ENCODE assay signal across 1 cellular context in the genomic region with DNA sequence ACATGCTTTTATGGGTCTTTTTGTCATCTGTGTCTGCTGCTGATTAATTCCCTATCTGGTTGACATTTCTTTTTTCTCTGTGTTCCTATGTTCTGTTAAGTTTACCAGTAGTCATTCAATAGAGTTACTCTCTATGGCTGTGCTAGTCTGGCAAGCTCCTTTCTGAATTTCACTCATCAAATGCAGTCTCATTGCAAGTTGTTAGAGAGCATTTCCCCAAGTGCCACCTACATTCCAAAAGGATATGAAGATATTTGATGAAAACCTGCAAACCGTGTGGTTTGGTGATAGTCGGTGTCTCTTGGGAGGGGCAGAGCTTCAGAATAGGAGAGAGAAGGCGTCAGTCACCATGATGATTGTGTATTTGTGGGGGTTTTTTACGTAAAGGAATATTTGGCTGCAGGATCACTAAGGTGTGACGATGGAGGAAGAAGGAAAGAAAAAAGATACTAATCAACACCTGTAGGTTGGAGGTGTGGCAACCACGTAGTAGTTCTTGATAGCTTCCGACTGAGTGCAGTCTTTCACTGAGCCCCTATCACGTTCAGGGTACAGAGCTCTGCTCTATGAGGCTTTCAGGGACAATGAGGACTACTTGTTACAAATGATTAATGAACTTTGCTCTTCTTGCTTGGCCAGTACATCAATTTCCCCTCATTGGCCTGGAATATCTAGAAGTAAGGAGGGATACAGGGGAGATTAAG.
TF ChIP-seq lines count a peak whose summit lies in the region.

No MANE protein-coding gene starts in this region.

TF ChIP-seq in HepG2, 621 proteins besides CTCF, POLR2A, EP300 and RAD21 (continued from another document and continues in another):
- TF ChIP-seq ZNF775 (CRISPR knock-in tag; IDR thresholded peaks at IDR 0.05; ENCODE audit: borderline replicate concordance) (no peak), FOXA1 (IDR thresholded peaks at IDR 0.05) (no peak), FOXA1 (CRISPR knock-in tag; IDR thresholded peaks at IDR 0.05) (peak; percentile 28; the same call in 1 of the 2 replicates), MYNN (CRISPR knock-in tag; IDR thresholded peaks at IDR 0.05; ENCODE audit: low read depth) (no peak), FOSL1 (CRISPR knock-in tag; IDR thresholded peaks at IDR 0.05; ENCODE audit: borderline replicate concordance) (no peak), HMG20A (CRISPR knock-in tag; IDR thresholded peaks at IDR 0.05; ENCODE audit: borderline replicate concordance) (peak; percentile 67; the same call in 1 of the 2 replicates), CBFB (CRISPR knock-in tag; IDR thresholded peaks at IDR 0.05) (no peak), ARNTL (CRISPR knock-in tag; IDR thresholded peaks at IDR 0.05) (0 out of 2 replicates have a peak, but pooled peaks have one; percentile 1), ZNF766 (CRISPR knock-in tag; IDR thresholded peaks at IDR 0.05; ENCODE audit: borderline replicate concordance) (0 out of 2 replicates have a peak, but pooled peaks have one; percentile 26), ZNF296 (CRISPR knock-in tag; conservative IDR thresholded peaks at IDR 0.05) (no peak), ZFP1 (CRISPR knock-in tag; IDR thresholded peaks at IDR 0.05) (no peak), KLF11 (CRISPR knock-in tag; IDR thresholded peaks at IDR 0.05) (no peak), FOXO1 (CRISPR knock-in tag; IDR thresholded peaks at IDR 0.05) (no peak), TCF7 (IDR thresholded peaks at IDR 0.05; ENCODE audit: low read depth) (no peak), BRCA1 (CRISPR knock-in tag; IDR thresholded peaks at IDR 0.05) (peak; percentile 57; the same call in 1 of the 2 replicates), JUND (CRISPR knock-in tag; IDR thresholded peaks at IDR 0.05) (0 out of 2 replicates have a peak, but pooled peaks have one; percentile 11), RBM22 (optimal IDR thresholded peaks at IDR 0.05; ENCODE audit: low read length) (peak; percentile 57), ZNF256 (CRISPR knock-in tag; conservative IDR thresholded peaks at IDR 0.05) (no peak), EED (CRISPR knock-in tag; IDR thresholded peaks at IDR 0.05) (no peak), SKI (IDR thresholded peaks at IDR 0.05; ENCODE audit: partially characterized antibody) (no peak), ZBTB42 (CRISPR knock-in tag; IDR thresholded peaks at IDR 0.05) (0 out of 2 replicates have a peak, but pooled peaks have one; percentile 41), ZNF468 (CRISPR knock-in tag; IDR thresholded peaks at IDR 0.05) (no peak), MTA3 (CRISPR knock-in tag; IDR thresholded peaks at IDR 0.05) (no peak), ZSCAN9 (CRISPR knock-in tag; IDR thresholded peaks at IDR 0.05; ENCODE audit: borderline replicate concordance) (peak; percentile 19; the same call in 1 of the 2 replicates), ZNF253 (CRISPR knock-in tag; IDR thresholded peaks at IDR 0.05; ENCODE audit: borderline replicate concordance) (no peak), RELA (CRISPR knock-in tag; IDR thresholded peaks at IDR 0.05) (0 out of 2 replicates have a peak, but pooled peaks have one; percentile 54), BRD4 (CRISPR knock-in tag; IDR thresholded peaks at IDR 0.05) (0 out of 2 replicates have a peak, but pooled peaks have one; percentile 33), ZNF441 (CRISPR knock-in tag; IDR thresholded peaks at IDR 0.05; ENCODE audit: borderline replicate concordance) (0 out of 2 replicates have a peak, but pooled peaks have one; percentile 10), ZFYVE20 (CRISPR knock-in tag; IDR thresholded peaks at IDR 0.05; ENCODE audit: borderline replicate concordance, low read depth) (no peak), CC2D1A (CRISPR knock-in tag; IDR thresholded peaks at IDR 0.05) (peak; percentile 75; the same call in 1 of the 2 replicates), ZNF121 (CRISPR knock-in tag; IDR thresholded peaks at IDR 0.05) (no peak), ZNF264 (CRISPR knock-in tag; IDR thresholded peaks at IDR 0.05) (peak; percentile 54; the same call in 1 of the 2 replicates), MIER2 (CRISPR knock-in tag; IDR thresholded peaks at IDR 0.05) (no peak), RBAK (CRISPR knock-in tag; IDR thresholded peaks at IDR 0.05) (peak; percentile 94), ZNF331 (CRISPR knock-in tag; IDR thresholded peaks at IDR 0.05) (no peak), ZBTB20 (CRISPR knock-in tag; IDR thresholded peaks at IDR 0.05; ENCODE audit: borderline replicate concordance, low read depth) (0 out of 2 replicates have a peak, but pooled peaks have one; percentile 27), ZNF781 (CRISPR knock-in tag; IDR thresholded peaks at IDR 0.05; ENCODE audit: borderline replicate concordance, not compliant biosample characterization) (peak; percentile 80), TEAD3 (CRISPR knock-in tag; optimal IDR thresholded peaks at IDR 0.05; ENCODE audit: borderline replicate concordance) (peak; percentile 6), ZNF160 (CRISPR knock-in tag; IDR thresholded peaks at IDR 0.05) (no peak), GATAD2A (CRISPR knock-in tag; IDR thresholded peaks at IDR 0.05) (0 out of 2 replicates have a peak, but pooled peaks have one; percentile 34), PLRG1 (conservative IDR thresholded peaks at IDR 0.05) (no peak), NBN (conservative IDR thresholded peaks at IDR 0.05) (no peak), NR2F2 (IDR thresholded peaks at IDR 0.05; ENCODE audit: borderline replicate concordance, low read depth) (peak; percentile 10; the same call in 1 of the 2 replicates), ZNF263 (CRISPR knock-in tag; IDR thresholded peaks at IDR 0.05) (no peak), ZNF549 (CRISPR knock-in tag; IDR thresholded peaks at IDR 0.05) (no peak), NCOA2 (CRISPR knock-in tag; IDR thresholded peaks at IDR 0.05) (peak; percentile 38; the same call in 1 of the 2 replicates), HDAC6 (IDR thresholded peaks at IDR 0.05; ENCODE audit: low read depth, low read length) (peak; percentile 7; the same call in 1 of the 2 replicates), ARNT2 (CRISPR knock-in tag; IDR thresholded peaks at IDR 0.05; ENCODE audit: low read depth) (0 out of 2 replicates have a peak, but pooled peaks have one; percentile 20), ZNF138 (CRISPR knock-in tag; IDR thresholded peaks at IDR 0.05; ENCODE audit: low read depth) (no peak), ZNF562 (CRISPR knock-in tag; IDR thresholded peaks at IDR 0.05; ENCODE audit: borderline replicate concordance) (no peak)
- TF ChIP-seq, protein P1, sequence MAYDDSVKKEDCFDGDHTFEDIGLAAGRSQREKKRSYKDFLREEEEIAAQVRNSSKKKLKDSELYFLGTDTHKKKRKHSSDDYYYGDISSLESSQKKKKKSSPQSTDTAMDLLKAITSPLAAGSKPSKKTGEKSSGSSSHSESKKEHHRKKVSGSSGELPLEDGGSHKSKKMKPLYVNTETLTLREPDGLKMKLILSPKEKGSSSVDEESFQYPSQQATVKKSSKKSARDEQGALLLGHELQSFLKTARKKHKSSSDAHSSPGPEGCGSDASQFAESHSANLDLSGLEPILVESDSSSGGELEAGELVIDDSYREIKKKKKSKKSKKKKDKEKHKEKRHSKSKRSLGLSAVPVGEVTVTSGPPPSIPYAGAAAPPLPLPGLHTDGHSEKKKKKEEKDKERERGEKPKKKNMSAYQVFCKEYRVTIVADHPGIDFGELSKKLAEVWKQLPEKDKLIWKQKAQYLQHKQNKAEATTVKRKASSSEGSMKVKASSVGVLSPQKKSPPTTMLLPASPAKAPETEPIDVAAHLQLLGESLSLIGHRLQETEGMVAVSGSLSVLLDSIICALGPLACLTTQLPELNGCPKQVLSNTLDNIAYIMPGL (CRISPR knock-in tag; IDR thresholded peaks at IDR 0.05; ENCODE audit: borderline replicate concordance in 1 of 2, low read depth in 1 of 2) = peak in 1 of 2 experiments; percentile 2; a peak in 1 of 4 replicates
- TF ChIP-seq, protein P2, sequence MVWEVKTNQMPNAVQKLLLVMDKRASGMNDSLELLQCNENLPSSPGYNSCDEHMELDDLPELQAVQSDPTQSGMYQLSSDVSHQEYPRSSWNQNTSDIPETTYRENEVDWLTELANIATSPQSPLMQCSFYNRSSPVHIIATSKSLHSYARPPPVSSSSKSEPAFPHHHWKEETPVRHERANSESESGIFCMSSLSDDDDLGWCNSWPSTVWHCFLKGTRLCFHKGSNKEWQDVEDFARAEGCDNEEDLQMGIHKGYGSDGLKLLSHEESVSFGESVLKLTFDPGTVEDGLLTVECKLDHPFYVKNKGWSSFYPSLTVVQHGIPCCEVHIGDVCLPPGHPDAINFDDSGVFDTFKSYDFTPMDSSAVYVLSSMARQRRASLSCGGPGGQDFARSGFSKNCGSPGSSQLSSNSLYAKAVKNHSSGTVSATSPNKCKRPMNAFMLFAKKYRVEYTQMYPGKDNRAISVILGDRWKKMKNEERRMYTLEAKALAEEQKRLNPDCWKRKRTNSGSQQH (CRISPR knock-in tag; IDR thresholded peaks at IDR 0.05; ENCODE audit: low read depth) = no peak
- TF ChIP-seq, protein P3, sequence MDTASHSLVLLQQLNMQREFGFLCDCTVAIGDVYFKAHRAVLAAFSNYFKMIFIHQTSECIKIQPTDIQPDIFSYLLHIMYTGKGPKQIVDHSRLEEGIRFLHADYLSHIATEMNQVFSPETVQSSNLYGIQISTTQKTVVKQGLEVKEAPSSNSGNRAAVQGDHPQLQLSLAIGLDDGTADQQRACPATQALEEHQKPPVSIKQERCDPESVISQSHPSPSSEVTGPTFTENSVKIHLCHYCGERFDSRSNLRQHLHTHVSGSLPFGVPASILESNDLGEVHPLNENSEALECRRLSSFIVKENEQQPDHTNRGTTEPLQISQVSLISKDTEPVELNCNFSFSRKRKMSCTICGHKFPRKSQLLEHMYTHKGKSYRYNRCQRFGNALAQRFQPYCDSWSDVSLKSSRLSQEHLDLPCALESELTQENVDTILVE (CRISPR knock-in tag; IDR thresholded peaks at IDR 0.05) = no peak
- TF ChIP-seq, protein P4, sequence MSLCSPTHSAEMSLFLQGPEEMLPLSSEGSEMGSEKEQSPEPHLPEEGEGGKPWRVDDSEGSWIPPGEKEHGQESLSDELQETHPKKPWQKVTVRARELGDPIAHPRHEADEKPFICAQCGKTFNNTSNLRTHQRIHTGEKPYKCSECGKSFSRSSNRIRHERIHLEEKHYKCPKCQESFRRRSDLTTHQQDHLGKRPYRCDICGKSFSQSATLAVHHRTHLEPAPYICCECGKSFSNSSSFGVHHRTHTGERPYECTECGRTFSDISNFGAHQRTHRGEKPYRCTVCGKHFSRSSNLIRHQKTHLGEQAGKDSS (CRISPR knock-in tag; IDR thresholded peaks at IDR 0.05; ENCODE audit: borderline replicate concordance, low read depth) = peak; percentile 55; the same call in 1 of the 2 replicates
- TF ChIP-seq, protein P5, sequence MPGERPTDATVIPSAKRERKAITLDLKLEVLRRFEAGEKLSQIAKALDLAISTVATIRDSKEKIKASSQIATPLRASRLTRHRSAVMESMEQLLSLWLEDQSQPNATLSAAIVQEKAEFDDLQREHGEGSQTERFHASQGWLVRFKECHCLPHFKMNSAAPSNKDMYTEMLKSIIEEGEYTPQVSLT (CRISPR knock-in tag; IDR thresholded peaks at IDR 0.05; ENCODE audit: borderline replicate concordance, low read depth) = no peak
- TF ChIP-seq, protein P6, sequence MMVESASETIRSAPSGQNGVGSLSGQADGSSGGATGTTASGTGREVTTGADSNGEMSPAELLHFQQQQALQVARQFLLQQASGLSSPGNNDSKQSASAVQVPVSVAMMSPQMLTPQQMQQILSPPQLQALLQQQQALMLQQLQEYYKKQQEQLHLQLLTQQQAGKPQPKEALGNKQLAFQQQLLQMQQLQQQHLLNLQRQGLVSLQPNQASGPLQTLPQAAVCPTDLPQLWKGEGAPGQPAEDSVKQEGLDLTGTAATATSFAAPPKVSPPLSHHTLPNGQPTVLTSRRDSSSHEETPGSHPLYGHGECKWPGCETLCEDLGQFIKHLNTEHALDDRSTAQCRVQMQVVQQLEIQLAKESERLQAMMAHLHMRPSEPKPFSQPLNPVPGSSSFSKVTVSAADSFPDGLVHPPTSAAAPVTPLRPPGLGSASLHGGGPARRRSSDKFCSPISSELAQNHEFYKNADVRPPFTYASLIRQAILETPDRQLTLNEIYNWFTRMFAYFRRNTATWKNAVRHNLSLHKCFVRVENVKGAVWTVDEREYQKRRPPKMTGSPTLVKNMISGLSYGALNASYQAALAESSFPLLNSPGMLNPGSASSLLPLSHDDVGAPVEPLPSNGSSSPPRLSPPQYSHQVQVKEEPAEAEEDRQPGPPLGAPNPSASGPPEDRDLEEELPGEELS (CRISPR knock-in tag; IDR thresholded peaks at IDR 0.05) = peak; percentile 50; the same call in 1 of the 2 replicates
- TF ChIP-seq, protein P7, sequence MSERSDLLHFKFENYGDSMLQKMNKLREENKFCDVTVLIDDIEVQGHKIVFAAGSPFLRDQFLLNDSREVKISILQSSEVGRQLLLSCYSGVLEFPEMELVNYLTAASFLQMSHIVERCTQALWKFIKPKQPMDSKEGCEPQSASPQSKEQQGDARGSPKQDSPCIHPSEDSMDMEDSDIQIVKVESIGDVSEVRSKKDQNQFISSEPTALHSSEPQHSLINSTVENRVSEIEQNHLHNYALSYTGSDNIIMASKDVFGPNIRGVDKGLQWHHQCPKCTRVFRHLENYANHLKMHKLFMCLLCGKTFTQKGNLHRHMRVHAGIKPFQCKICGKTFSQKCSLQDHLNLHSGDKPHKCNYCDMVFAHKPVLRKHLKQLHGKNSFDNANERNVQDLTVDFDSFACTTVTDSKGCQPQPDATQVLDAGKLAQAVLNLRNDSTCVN (CRISPR knock-in tag; IDR thresholded peaks at IDR 0.05; ENCODE audit: borderline replicate concordance) = 0 out of 2 replicates have a peak, but pooled peaks have one; percentile 3
- TF ChIP-seq, protein P8, sequence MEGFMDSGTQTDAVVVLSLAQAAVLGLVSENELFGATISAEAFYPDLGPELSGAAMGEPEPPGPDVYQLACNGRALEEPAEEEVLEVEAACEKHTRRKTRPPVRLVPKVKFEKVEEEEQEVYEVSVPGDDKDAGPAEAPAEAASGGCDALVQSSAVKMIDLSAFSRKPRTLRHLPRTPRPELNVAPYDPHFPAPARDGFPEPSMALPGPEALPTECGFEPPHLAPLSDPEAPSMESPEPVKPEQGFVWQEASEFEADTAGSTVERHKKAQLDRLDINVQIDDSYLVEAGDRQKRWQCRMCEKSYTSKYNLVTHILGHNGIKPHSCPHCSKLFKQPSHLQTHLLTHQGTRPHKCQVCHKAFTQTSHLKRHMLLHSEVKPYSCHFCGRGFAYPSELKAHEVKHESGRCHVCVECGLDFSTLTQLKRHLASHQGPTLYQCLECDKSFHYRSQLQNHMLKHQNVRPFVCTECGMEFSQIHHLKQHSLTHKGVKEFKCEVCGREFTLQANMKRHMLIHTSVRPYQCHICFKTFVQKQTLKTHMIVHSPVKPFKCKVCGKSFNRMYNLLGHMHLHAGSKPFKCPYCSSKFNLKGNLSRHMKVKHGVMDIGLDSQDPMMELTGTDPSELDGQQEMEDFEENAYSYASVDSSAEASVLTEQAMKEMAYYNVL (CRISPR knock-in tag; IDR thresholded peaks at IDR 0.05; ENCODE audit: borderline replicate concordance) = 0 out of 2 replicates have a peak, but pooled peaks have one; percentile 8
- TF ChIP-seq, protein P9, sequence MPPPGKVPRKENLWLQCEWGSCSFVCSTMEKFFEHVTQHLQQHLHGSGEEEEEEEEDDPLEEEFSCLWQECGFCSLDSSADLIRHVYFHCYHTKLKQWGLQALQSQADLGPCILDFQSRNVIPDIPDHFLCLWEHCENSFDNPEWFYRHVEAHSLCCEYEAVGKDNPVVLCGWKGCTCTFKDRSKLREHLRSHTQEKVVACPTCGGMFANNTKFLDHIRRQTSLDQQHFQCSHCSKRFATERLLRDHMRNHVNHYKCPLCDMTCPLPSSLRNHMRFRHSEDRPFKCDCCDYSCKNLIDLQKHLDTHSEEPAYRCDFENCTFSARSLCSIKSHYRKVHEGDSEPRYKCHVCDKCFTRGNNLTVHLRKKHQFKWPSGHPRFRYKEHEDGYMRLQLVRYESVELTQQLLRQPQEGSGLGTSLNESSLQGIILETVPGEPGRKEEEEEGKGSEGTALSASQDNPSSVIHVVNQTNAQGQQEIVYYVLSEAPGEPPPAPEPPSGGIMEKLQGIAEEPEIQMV (CRISPR knock-in tag; IDR thresholded peaks at IDR 0.05; ENCODE audit: low read depth) = no peak
